In genomic region chr4:145937021-145937861, GRCh38 we compare ENCODE assay signal across 7 cellular contexts. TPM values are rescaled to one million over a fixed set of nuclear protein-coding genes. Genes with fewer than 3 reads are reported as not detected.
DNase-seq lines count a peak whose midpoint lies in the region; ATAC-seq and TF ChIP-seq lines count a peak whose summit lies in the region.

No MANE protein-coding gene starts in this region.

- H3K27me3 ChIP-seq in neuronal stem cell (ENCODE audit: control insufficient read depth in 3 of 3, insufficient read depth in 3 of 3, low read depth in 1 of 3, low read length in 3 of 3) (peaks cover 0 to 14% (median 0%) of the 10 kb centered on the region in 3 experiments), thymus (ENCODE audit: control insufficient read depth, insufficient read depth) (no peaks in the 10 kb centered on the region)

- ATAC-seq in GM18502 (IDR thresholded peaks at IDR 0.05; ENCODE audit: poor library complexity, unreplicated experiment) (peak; percentile 19), HG03064 (IDR thresholded peaks at IDR 0.05; ENCODE audit: low read depth, unreplicated experiment) (peak; percentile 17)

- H4K8ac ChIP-seq in neuronal stem cell (ENCODE audit: low read depth, low read length), result no peak overlapping the region

- peak overlapping the region; percentile 70 for H2AK5ac ChIP-seq in neuronal stem cell (ENCODE audit: low read depth, low read length)

- peaks cover 12% of the 10 kb centered on the region for H3K36me3 Mint-ChIP-seq in activated naive CD4-positive, alpha-beta T cell treated with anti-CD3 and anti-CD28 coated beads, Interleukin-2, amount 10 ng/mL, durations not matched to agents 7 days and 5 days

- WGBS in neuronal stem cell (ENCODE audit: extremely low coverage in 2 of 2, insufficient read length in 2 of 2, insufficient replicate concordance in 1 of 2), 2 donors, result no CpG with 5 or more reads among the region's 89 CpGs
- under 1% methylated on average over 89 of the region's 89 CpGs for WGBS in thymus

- H3K23ac ChIP-seq in neuronal stem cell (ENCODE audit: low read depth, low read length, poor library complexity), result peak overlapping the region; percentile 65

- peak overlapping the region; percentile 77 for H3K4me2 ChIP-seq in neuronal stem cell (ENCODE audit: insufficient read depth, low read length, poor library complexity, severe bottlenecking)

- H3K27ac ChIP-seq in RWPE1 (peak overlapping the region; percentile 96), neuronal stem cell (replicated peaks; ENCODE audit: low read length) (peak overlapping the region; percentile 69), thymus (ENCODE audit: low read depth) (peak overlapping the region; percentile 96)

- H2AFZ ChIP-seq in neuronal stem cell (ENCODE audit: low read length), result peak overlapping the region; percentile 86

- H3K14ac ChIP-seq in neuronal stem cell (ENCODE audit: low read length), result no peak overlapping the region

- peaks cover 2% of the 10 kb centered on the region for H3K79me1 ChIP-seq in neuronal stem cell (ENCODE audit: low read depth, low read length)

- peaks cover 29% of the 10 kb centered on the region for H3K4me1 Mint-ChIP-seq in activated naive CD4-positive, alpha-beta T cell treated with anti-CD3 and anti-CD28 coated beads, Interleukin-2, amount 10 ng/mL, durations not matched to agents 7 days and 5 days

- H3K9me3 Mint-ChIP-seq in activated naive CD4-positive, alpha-beta T cell treated with anti-CD3 and anti-CD28 coated beads, Interleukin-2, amount 10 ng/mL, durations not matched to agents 7 days and 5 days, result no peaks in the 10 kb centered on the region

- peak overlapping the region; percentile 88 for H3K27ac Mint-ChIP-seq in activated naive CD4-positive, alpha-beta T cell treated with anti-CD3 and anti-CD28 coated beads, Interleukin-2, amount 10 ng/mL, durations not matched to agents 7 days and 5 days

- peaks cover 0 to 14% of the 10 kb centered on the region in 2 donors for H3K36me3 ChIP-seq in neuronal stem cell (replicated peaks in 1 of 2; ENCODE audit: control insufficient read depth in 2 of 2, insufficient read depth in 2 of 2, low read length in 2 of 2)
- H3K36me3 ChIP-seq in thymus (ENCODE audit: control insufficient read depth, insufficient read depth), result no peaks in the 10 kb centered on the region

- no peak overlapping the region for H2BK12ac ChIP-seq in neuronal stem cell (ENCODE audit: low read length)

- H3K4me3 Mint-ChIP-seq in activated naive CD4-positive, alpha-beta T cell treated with anti-CD3 and anti-CD28 coated beads, Interleukin-2, amount 10 ng/mL, durations not matched to agents 7 days and 5 days, result peak overlapping the region; percentile 98

- H3K4me1 ChIP-seq in neuronal stem cell (ENCODE audit: control insufficient read depth in 2 of 2, insufficient read depth in 1 of 2, low read depth in 1 of 2, low read length in 2 of 2) (peaks cover 6 to 11% of the 10 kb centered on the region in 2 donors), thymus (ENCODE audit: control insufficient read depth, insufficient read depth, low read length) (peaks cover 5% of the 10 kb centered on the region)

- peak overlapping the region; percentile 91 for H2BK120ac ChIP-seq in neuronal stem cell (ENCODE audit: low read depth, low read length)

- POLR2A ChIA-PET in RWPE1 (lab: Yijun Ruan, JAX; ENCODE audit: low non-redundant PET), result interaction anchor here (0.7 kb wide), 1 partner anchor 280 kb away, joined by 4 read pairs; no protein-coding TSS in a partner anchor

- H4K91ac ChIP-seq in neuronal stem cell (ENCODE audit: low read depth, low read length, poor library complexity), result no peak overlapping the region

- DNase-seq in RWPE1 (ENCODE audit: low spot score) (peak; percentile 41), globus pallidus (ENCODE audit: low spot score) (peak; percentile 72), neuronal stem cell (ENCODE audit: low spot score) (peak; percentile 33)
- DNase-seq in activated naive CD4-positive, alpha-beta T cell treated with anti-CD3 and anti-CD28 coated beads, Interleukin-2, amount 10 ng/mL, durations not matched to agents 7 days and 5 days, result peak; percentile 65

- TF ChIP-seq CTCF in RWPE1 (conservative IDR thresholded peaks at IDR 0.05; ENCODE audit: low read depth), result no peak

- peaks cover 21% of the 10 kb centered on the region for H3K27me3 Mint-ChIP-seq in activated naive CD4-positive, alpha-beta T cell treated with anti-CD3 and anti-CD28 coated beads, Interleukin-2, amount 10 ng/mL, durations not matched to agents 7 days and 5 days

- H3K4me3 ChIP-seq in neuronal stem cell (ENCODE audit: low read length in 2 of 2), result peak overlapping the region; percentile 91 to 99
- H3K4me3 ChIP-seq in thymus (ENCODE audit: low read length), result peak overlapping the region; percentile 98

- no peak overlapping the region for H3K4ac ChIP-seq in neuronal stem cell (ENCODE audit: low read length)

- CTCF ChIA-PET in RWPE1 (lab: Yijun Ruan, JAX), result interaction anchor here (0.6 kb wide), 2 partner anchors 320 to 452 kb away, joined by 3 read pairs; no protein-coding TSS in a partner anchor
- CTCF ChIA-PET in activated naive CD4-positive, alpha-beta T cell treated with anti-CD3 and anti-CD28 coated beads, Interleukin-2, amount 10 ng/mL, durations not matched to agents 7 days and 5 days (lab: Charles Lee), result no interaction called here

- H2BK5ac ChIP-seq in neuronal stem cell (ENCODE audit: low read length), result peak overlapping the region; percentile 29

- H3K18ac ChIP-seq in neuronal stem cell (ENCODE audit: low read length), result peak overlapping the region; percentile 93

- no peak overlapping the region for H2BK15ac ChIP-seq in neuronal stem cell (ENCODE audit: low read length)

- H3K9me3 ChIP-seq in neuronal stem cell (replicated peaks in 1 of 2; ENCODE audit: control insufficient read depth in 2 of 2, insufficient read depth in 1 of 2, low read depth in 1 of 2, low read length in 2 of 2), result no peaks in the 10 kb centered on the region
- H3K9me3 ChIP-seq in thymus (ENCODE audit: control insufficient read depth), result peaks cover 1% of the 10 kb centered on the region

- H3K9ac ChIP-seq in neuronal stem cell (ENCODE audit: low read depth, low read length, poor library complexity), result peak overlapping the region; percentile 94

RNA-seq across cellular contexts. Expression of gene ZNF827, which starts 1.4 kb away (rescaled TPM):
- polyA plus RNA-seq in neuronal stem cell (2013, experiment 1 of 2), result 6.5 TPM
- 7.5 TPM for polyA plus RNA-seq in neuronal stem cell (2013, experiment 2 of 2)
- polyA plus RNA-seq in thymus, result 10.2 TPM

Comparison
In these comparisons a context has a peak if more than half of its experiments do, and no peak if none do; other contexts are left out.
1. Peak in every context shown above with its lines: DNase-seq, ATAC-seq, H3K4me3 ChIP-seq and H3K27ac ChIP-seq.